ENCODE assay signal across 8 cellular contexts in the genomic region with DNA sequence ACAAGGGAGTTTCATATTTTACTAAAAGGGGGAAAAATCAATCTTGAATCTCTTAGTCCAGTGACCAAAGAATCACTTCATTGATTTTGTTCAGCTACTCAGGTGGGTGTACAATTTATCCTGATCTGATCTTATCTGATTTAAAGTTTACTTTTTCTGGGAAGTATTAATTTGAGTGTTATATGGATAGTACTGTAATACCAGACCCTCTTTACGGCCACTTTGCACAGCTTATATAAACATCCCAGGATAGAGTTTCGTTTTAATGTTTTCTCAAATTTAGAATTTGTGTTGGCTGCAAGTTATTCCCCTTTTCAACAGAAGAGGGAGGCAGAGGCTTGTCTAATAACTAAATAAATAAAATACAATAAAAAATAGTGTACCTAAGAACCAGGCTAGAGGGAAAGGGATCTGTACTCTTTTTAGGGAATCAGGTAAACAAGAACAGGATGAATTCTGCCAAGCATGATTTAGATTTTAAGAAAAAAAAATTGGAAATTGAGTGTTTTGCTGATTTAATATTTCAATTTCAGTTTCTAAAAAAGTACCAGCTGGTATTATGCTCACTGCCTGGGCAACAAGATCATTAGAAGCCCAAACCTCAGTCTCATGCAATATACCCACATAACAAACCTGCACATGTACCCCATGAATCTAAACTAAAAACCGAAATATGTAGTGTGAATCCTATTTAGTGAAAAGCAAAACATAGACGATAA.
DNase-seq lines count a peak whose midpoint lies in the region; ATAC-seq and TF ChIP-seq lines count a peak whose summit lies in the region.

No MANE protein-coding gene starts in this region.

- H3K4me1 Mint-ChIP-seq in endodermal cell, result peaks cover 2% of the 10 kb centered on the region
- peaks cover 0 to 3% (median 0%) of the 10 kb centered on the region in 7 donors for H3K4me1 Mint-ChIP-seq in naive thymus-derived CD4-positive, alpha-beta T cell

- H3K9me3 ChIP-seq in endodermal cell (ENCODE audit: control insufficient read depth, low read length), result no peaks in the 10 kb centered on the region
- H3K9me3 ChIP-seq in naive thymus-derived CD4-positive, alpha-beta T cell (ENCODE audit: control insufficient read depth in 2 of 3, low read length in 3 of 3), result no peaks in the 10 kb centered on the region

- TF ChIP-seq CTCF in endodermal cell (conservative IDR thresholded peaks at IDR 0.05) (peak; percentile 76), retinal pigment epithelial cell (conservative IDR thresholded peaks at IDR 0.05; ENCODE audit: low read depth, low read length) (peak; percentile 74)

- ATAC-seq in naive thymus-derived CD4-positive, alpha-beta T cell, result no peak
- no peak for ATAC-seq in HG03108 (IDR thresholded peaks at IDR 0.05; ENCODE audit: unreplicated experiment)

- H3K27me3 ChIP-seq in endodermal cell (ENCODE audit: control insufficient read depth, insufficient read depth, low read length, poor library complexity, severe bottlenecking), result peaks cover 3% of the 10 kb centered on the region
- H3K27me3 ChIP-seq in naive thymus-derived CD4-positive, alpha-beta T cell (ENCODE audit: control insufficient read depth in 2 of 2, insufficient read depth in 2 of 2, low read length in 2 of 2), result no peaks in the 10 kb centered on the region

- H3K36me3 Mint-ChIP-seq in endodermal cell (ENCODE audit: low read depth), result no peaks in the 10 kb centered on the region
- H3K36me3 Mint-ChIP-seq in naive thymus-derived CD4-positive, alpha-beta T cell, result no peaks in the 10 kb centered on the region

- no peak overlapping the region for H3K27ac ChIP-seq in endodermal cell (ENCODE audit: low read depth, low read length)
- H3K27ac ChIP-seq in naive thymus-derived CD4-positive, alpha-beta T cell (ENCODE audit: low read depth, low read length), result no peak overlapping the region

- CTCF ChIA-PET in naive thymus-derived CD4-positive, alpha-beta T cell (lab: Charles Lee), result interaction anchor here (0.6 kb wide), 1 partner anchor 615 kb away, joined by 3 read pairs; no protein-coding TSS in a partner anchor

- H3K27me3 Mint-ChIP-seq in endodermal cell (ENCODE audit: insufficient read depth), result peaks cover 8% of the 10 kb centered on the region
- H3K27me3 Mint-ChIP-seq in naive thymus-derived CD4-positive, alpha-beta T cell, result peaks cover 9 to 18% (median 16%) of the 10 kb centered on the region in 5 donors

- WGBS in endodermal cell (ENCODE audit: insufficient coverage in 1 of 2, insufficient read length in 1 of 2), 2 experiments, result 86% methylated on average over 4 of the region's 4 CpGs; no CpG with 5 or more reads in 1 of the 2 experiments

- H3K4me3 ChIP-seq in endodermal cell (ENCODE audit: low read length) (no peak overlapping the region), retinal pigment epithelial cell (ENCODE audit: low read length) (no peak overlapping the region)
- no peak overlapping the region for H3K4me3 ChIP-seq in naive thymus-derived CD4-positive, alpha-beta T cell (ENCODE audit: low read length)

- H3K4me1 ChIP-seq in endodermal cell (ENCODE audit: control insufficient read depth, insufficient read depth, low read length), result peaks cover 3% of the 10 kb centered on the region
- H3K4me1 ChIP-seq in naive thymus-derived CD4-positive, alpha-beta T cell (ENCODE audit: control insufficient read depth in 2 of 2, insufficient read depth in 2 of 2, low read length in 2 of 2), result no peaks in the 10 kb centered on the region

- peak in 2 of 3 experiments; percentile 3 to 62 for DNase-seq in NCI-H1417 (lab: John Stamatoyannopoulos, UW)
- no peak for DNase-seq in NCI-H1417 treated with DMSO at 0.1 percent for 48 hours (lab: John Stamatoyannopoulos, UW)
- peak; percentile 62 for DNase-seq in NCI-H2171 treated with DMSO at 0.1 percent for 48 hours (lab: John Stamatoyannopoulos, UW)
- DNase-seq in endodermal cell, result no peak
- no peak for DNase-seq in retinal pigment epithelial cell (ENCODE audit: low read depth)
- DNase-seq in naive thymus-derived CD4-positive, alpha-beta T cell, result no peak
- no peak for DNase-seq in cerebellar nuclear complex (lab: John Stamatoyannopoulos, UW)

- no peak overlapping the region for H3K27ac Mint-ChIP-seq in endodermal cell
- no peak overlapping the region for H3K27ac Mint-ChIP-seq in naive thymus-derived CD4-positive, alpha-beta T cell

- intact Hi-C loops in naive thymus-derived CD4-positive, alpha-beta T cell (cut with micrococcal nuclease), result loop anchor here in 1 of 2 donors (5.0 kb wide), 1 partner anchor 389 kb away; no protein-coding TSS in a partner anchor

- POLR2A ChIA-PET in naive thymus-derived CD4-positive, alpha-beta T cell (lab: Charles Lee), result no interaction called here

- H3K9me3 Mint-ChIP-seq in endodermal cell, result no peaks in the 10 kb centered on the region
- no peaks in the 10 kb centered on the region for H3K9me3 Mint-ChIP-seq in naive thymus-derived CD4-positive, alpha-beta T cell

- H3K36me3 ChIP-seq in endodermal cell (ENCODE audit: control insufficient read depth, insufficient read depth, low read length), result no peaks in the 10 kb centered on the region
- no peaks in the 10 kb centered on the region for H3K36me3 ChIP-seq in naive thymus-derived CD4-positive, alpha-beta T cell (ENCODE audit: control insufficient read depth in 2 of 3, insufficient read depth in 3 of 3, low read length in 3 of 3)

- no peak overlapping the region for H3K4me3 Mint-ChIP-seq in endodermal cell
- H3K4me3 Mint-ChIP-seq in naive thymus-derived CD4-positive, alpha-beta T cell, result no peak overlapping the region

- no peak overlapping the region for H3K9ac ChIP-seq in endodermal cell (ENCODE audit: extremely low read depth, low read length, poor library complexity, severe bottlenecking)

Comparison
In these comparisons a context has a peak if more than half of its experiments do, and no peak if none do; other contexts are left out.
1. DNase-seq: peak in NCI-H1417 (2 of 3) and NCI-H2171 treated with DMSO at 0.1 percent for 48 hours (single experiment); none in NCI-H1417 treated with DMSO at 0.1 percent for 48 hours (single experiment), endodermal cell (single experiment), retinal pigment epithelial cell (single experiment), naive thymus-derived CD4-positive, alpha-beta T cell (0 of 9) and cerebellar nuclear complex (0 of 2).